ENCODE assay signal across 7 cellular contexts in the genomic region with DNA sequence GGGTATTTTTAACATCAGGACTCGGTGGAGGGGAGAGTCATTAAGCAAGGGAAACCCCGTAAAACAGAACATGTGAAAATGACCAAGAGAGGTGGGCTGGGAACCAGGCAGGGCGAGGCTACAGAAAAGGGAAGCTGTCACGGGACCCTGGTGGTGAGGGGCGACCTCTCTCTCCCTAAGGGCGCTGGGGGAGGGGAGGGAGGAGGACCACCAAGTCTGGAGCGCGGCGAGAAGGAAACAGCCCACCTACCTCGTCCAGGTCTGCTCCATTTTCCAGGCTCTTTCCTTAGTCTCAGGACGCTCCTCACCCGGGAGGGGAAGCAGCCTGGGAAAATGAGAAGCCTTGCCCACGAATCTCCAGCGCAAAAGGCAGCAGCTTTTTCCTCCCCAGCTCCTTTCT.
DNase-seq lines count a peak whose midpoint lies in the region; ATAC-seq, FAIRE-seq and TF ChIP-seq lines count a peak whose summit lies in the region.
"Not testable (repeated sequence)": the region's sequence is repeated elsewhere in the genome, so short reads cannot be mapped to it uniquely, and the experiment has no call there.

No MANE protein-coding gene starts in this region.

- H3K9me3 ChIP-seq in IMR-90 (ENCODE audit: control insufficient read depth, insufficient read depth, low read length); heart left ventricle; HepG2 (ENCODE audit: low read length): not testable (repeated sequence)

- not testable (repeated sequence) for H3K9ac ChIP-seq in IMR-90 (ENCODE audit: low read depth, low read length); HepG2 (ENCODE audit: insufficient read depth, low read depth, low read length)

- no CpG with 5 or more reads among the region's 14 CpGs for WGBS in IMR-90 (ENCODE audit: extremely low coverage in 2 of 2, insufficient read length in 1 of 2), 2 experiments
- no CpG with 5 or more reads among the region's 14 CpGs for WGBS in heart left ventricle, 4 donors
- no CpG with 5 or more reads among the region's 14 CpGs for WGBS in HepG2 (ENCODE audit: low lambda C conversion rate)

- not testable (repeated sequence) for H3K9me1 ChIP-seq in IMR-90 (ENCODE audit: insufficient read depth, low read length)

- not testable (repeated sequence) for H2BK15ac ChIP-seq in IMR-90 (ENCODE audit: low read depth, low read length)

- TF ChIP-seq RAD21 in IMR-90 (IDR thresholded peaks at IDR 0.05; ENCODE audit: low read length); HepG2 (CRISPR knock-in tag; IDR thresholded peaks at IDR 0.05): not testable (repeated sequence)

- not testable (repeated sequence) for FAIRE-seq in HepG2 (lab: Jason Lieb, UNC)

- H3K56ac ChIP-seq in IMR-90 (ENCODE audit: extremely low read depth, insufficient read depth, low read length), result not testable (repeated sequence)

- not testable (repeated sequence) for H3K36me3 Mint-ChIP-seq in WTC11; MCF 10A (ENCODE audit: insufficient read depth, unreplicated experiment); natural killer cell; stimulated activated naive B cell treated with anti-CD40 and anti-IgM and Interleukin-4, amounts not matched to agents 10 μg/mL and 1 μg/mL and 100 μg/mL, for 72 hours

- not testable (repeated sequence) for H2BK120ac ChIP-seq in IMR-90 (ENCODE audit: low read depth, low read length)

- TF ChIP-seq POLR2A in IMR-90 (IDR thresholded peaks at IDR 0.05; ENCODE audit: low read depth, low read length); heart left ventricle (IDR thresholded peaks at IDR 0.05); HepG2 (IDR thresholded peaks at IDR 0.05; ENCODE audit: insufficient read depth in 1 of 2, low read depth in 2 of 2, low read length in 2 of 2): not testable (repeated sequence)

- not testable (repeated sequence) for H3K9me3 Mint-ChIP-seq in WTC11; MCF 10A (ENCODE audit: unreplicated experiment); natural killer cell; stimulated activated naive B cell treated with anti-CD40 and anti-IgM and Interleukin-4, amounts not matched to agents 10 μg/mL and 1 μg/mL and 100 μg/mL, for 72 hours

- TF ChIP-seq EP300 in HepG2 (IDR thresholded peaks at IDR 0.05; ENCODE audit: low read depth in 2 of 2, low read length in 2 of 2); HepG2 (CRISPR knock-in tag; IDR thresholded peaks at IDR 0.05; ENCODE audit: borderline replicate concordance): not testable (repeated sequence)

- not testable (repeated sequence) for H3K4me2 ChIP-seq in IMR-90 (ENCODE audit: low read depth, low read length); HepG2 (ENCODE audit: low read depth, low read length)

- H3K79me1 ChIP-seq in IMR-90 (ENCODE audit: low read depth in 1 of 2, low read length in 2 of 2), result not testable (repeated sequence)

- in situ Hi-C loops in IMR-90 (cut with MboI; ENCODE audit: low sequenced_read_pairs); HepG2 (cut with HindIII; ENCODE audit: extremely low pct_ligation_motif_present, low pct_unique_long_range_greater_than_20kb): not testable (repeated sequence)

- not testable (repeated sequence) for H4K20me1 ChIP-seq in IMR-90 (ENCODE audit: insufficient read depth, low read length); HepG2 (ENCODE audit: insufficient read depth, low read length)

- not testable (repeated sequence) for H3K4ac ChIP-seq in IMR-90 (ENCODE audit: low read depth, low read length)

- not testable (repeated sequence) for TF ChIP-seq CTCF in IMR-90 (conservative IDR thresholded peaks at IDR 0.05; ENCODE audit: low read depth, low read length); WTC11 (IDR thresholded peaks at IDR 0.05); MCF 10A (IDR thresholded peaks at IDR 0.05; ENCODE audit: unreplicated experiment); heart left ventricle (IDR thresholded peaks at IDR 0.05); HepG2 (CRISPR knock-in tag; IDR thresholded peaks at IDR 0.05); natural killer cell (IDR thresholded peaks at IDR 0.05)

- dilution Hi-C loops in IMR-90 (cut with HindIII; ENCODE audit: low sequenced_read_pairs, unreplicated experiment), result not testable (repeated sequence)

- H2AFZ ChIP-seq in IMR-90 (replicated peaks; ENCODE audit: low read length, poor library complexity); HepG2 (ENCODE audit: low read length): not testable (repeated sequence)

- H4K91ac ChIP-seq in IMR-90 (ENCODE audit: insufficient read depth, low read depth, low read length), result not testable (repeated sequence)

- not testable (repeated sequence) for H3K36me3 ChIP-seq in IMR-90 (ENCODE audit: control insufficient read depth, insufficient read depth, low read length); heart left ventricle; HepG2 (replicated peaks in 1 of 2; ENCODE audit: control insufficient read depth in 1 of 2, insufficient read depth in 2 of 2, low read length in 2 of 2)

- peak; percentile 58 for ATAC-seq in IMR-90 (ENCODE audit: low read depth)
- peak; percentile 14 for ATAC-seq in WTC11
- ATAC-seq in heart left ventricle, result peak; percentile 6 to 45 (median 21)
- ATAC-seq in HepG2, result peak; percentile 66
- ATAC-seq in natural killer cell, result peak in 2 of 3 donors; percentile 19 to 25
- peak; percentile 54 to 57 for ATAC-seq in stimulated activated naive B cell treated with anti-CD40 and anti-IgM and Interleukin-4, amounts not matched to agents 10 μg/mL and 1 μg/mL and 100 μg/mL, for 72 hours (replicated peaks)

- H3K79me2 ChIP-seq in HepG2 (ENCODE audit: insufficient read depth, low read length), result not testable (repeated sequence)

- not testable (repeated sequence) for H3K4me3 Mint-ChIP-seq in WTC11; MCF 10A (ENCODE audit: unreplicated experiment); natural killer cell; stimulated activated naive B cell treated with anti-CD40 and anti-IgM and Interleukin-4, amounts not matched to agents 10 μg/mL and 1 μg/mL and 100 μg/mL, for 72 hours

- H2AK9ac ChIP-seq in IMR-90 (replicated peaks; ENCODE audit: low read depth, low read length, poor library complexity), result not testable (repeated sequence)

- intact Hi-C loops in IMR-90 (cut with micrococcal nuclease); MCF 10A (cut with micrococcal nuclease); heart left ventricle (cut with DNase I); HepG2 (cut with micrococcal nuclease; ENCODE audit: unreplicated experiment); natural killer cell (cut with micrococcal nuclease): not testable (repeated sequence)

- H3K23ac ChIP-seq in IMR-90 (ENCODE audit: low read depth, low read length), result not testable (repeated sequence)

- not testable (repeated sequence) for DNase-seq in IMR-90; WTC11 (ENCODE audit: low spot score); MCF 10A (ENCODE audit: unreplicated experiment); heart left ventricle; HepG2 (ENCODE audit: low spot score); natural killer cell; stimulated activated naive B cell treated with anti-CD40 and anti-IgM and Interleukin-4, amounts not matched to agents 10 μg/mL and 1 μg/mL and 100 μg/mL, for 72 hours

- H2AK5ac ChIP-seq in IMR-90 (ENCODE audit: low read depth, low read length), result not testable (repeated sequence)

- H3K4me1 Mint-ChIP-seq in WTC11; MCF 10A (ENCODE audit: insufficient read depth, unreplicated experiment); natural killer cell; stimulated activated naive B cell treated with anti-CD40 and anti-IgM and Interleukin-4, amounts not matched to agents 10 μg/mL and 1 μg/mL and 100 μg/mL, for 72 hours: not testable (repeated sequence)

- not testable (repeated sequence) for H2BK5ac ChIP-seq in IMR-90 (ENCODE audit: low read depth, low read length, poor library complexity, severe bottlenecking)

- BruUV-seq in IMR-90 (replicated peaks; lab: Mats Ljungman, UMichigan); HepG2 (replicated peaks; lab: Mats Ljungman, UMichigan): not testable (repeated sequence)
- TSS peak; percentile 73 for BruUV-seq in MCF 10A (replicated peaks; lab: Mats Ljungman, UMichigan)

- H3K18ac ChIP-seq in IMR-90 (ENCODE audit: low read depth, low read length), result not testable (repeated sequence)

- not testable (repeated sequence) for H3K4me1 ChIP-seq in IMR-90 (ENCODE audit: control insufficient read depth, insufficient read depth, low read length); heart left ventricle; HepG2 (ENCODE audit: insufficient read depth, low read length)

- CTCF ChIA-PET in IMR-90 (lab: Yijun Ruan, JAX); WTC11 (lab: Charles Lee); MCF 10A (lab: Yijun Ruan, JAX); HepG2 (lab: Yijun Ruan, JAX; ENCODE audit: low intra/inter-chr PET ratio, low total read pairs): not testable (repeated sequence)

- not testable (repeated sequence) for H3K4me3 ChIP-seq in IMR-90 (ENCODE audit: insufficient read depth, low read depth, low read length); heart left ventricle; HepG2 (replicated peaks in 1 of 3; ENCODE audit: insufficient read depth in 1 of 3, low read depth in 2 of 3, low read length in 3 of 3)

- H3K27me3 ChIP-seq in IMR-90 (ENCODE audit: control insufficient read depth, insufficient read depth, low read length); heart left ventricle; HepG2 (ENCODE audit: control insufficient read depth in 1 of 2, insufficient read depth in 2 of 2, low read length in 2 of 2): not testable (repeated sequence)

- not testable (repeated sequence) for H3K27ac ChIP-seq in IMR-90 (ENCODE audit: insufficient read depth, low read length); heart left ventricle; HepG2 (ENCODE audit: extremely low read length, insufficient read depth, low read length)

- not testable (repeated sequence) for H3K27ac Mint-ChIP-seq in WTC11; MCF 10A (ENCODE audit: low read depth, unreplicated experiment); natural killer cell; stimulated activated naive B cell treated with anti-CD40 and anti-IgM and Interleukin-4, amounts not matched to agents 10 μg/mL and 1 μg/mL and 100 μg/mL, for 72 hours

- not testable (repeated sequence) for H4K5ac ChIP-seq in IMR-90 (ENCODE audit: low read depth, low read length)

- H3K14ac ChIP-seq in IMR-90 (replicated peaks; ENCODE audit: low read depth, low read length), result not testable (repeated sequence)

- POLR2A ChIA-PET in IMR-90 (lab: Charles Lee; ENCODE audit: unreplicated experiment); WTC11 (lab: Charles Lee); MCF 10A (lab: Yijun Ruan, JAX); HepG2 (lab: Yijun Ruan, JAX): not testable (repeated sequence)

- not testable (repeated sequence) for H4K8ac ChIP-seq in IMR-90 (ENCODE audit: low read depth in 2 of 2, low read length in 2 of 2)

- H3K27me3 Mint-ChIP-seq in WTC11 (ENCODE audit: low read depth); MCF 10A (ENCODE audit: insufficient read depth, unreplicated experiment); natural killer cell (ENCODE audit: low read depth in 2 of 2); stimulated activated naive B cell treated with anti-CD40 and anti-IgM and Interleukin-4, amounts not matched to agents 10 μg/mL and 1 μg/mL and 100 μg/mL, for 72 hours: not testable (repeated sequence)

- not testable (repeated sequence) for H2BK20ac ChIP-seq in IMR-90 (ENCODE audit: low read depth, low read length)

Comparison
In these comparisons a context has a peak if more than half of its experiments do, and no peak if none do; other contexts are left out.
1. ATAC-seq: peak in every context shown above with its lines; median percentile 66 in HepG2; 58 in IMR-90; 56 in stimulated activated naive B cell treated with anti-CD40 and anti-IgM and Interleukin-4, amounts not matched to agents 10 μg/mL and 1 μg/mL and 100 μg/mL, for 72 hours; 22 in natural killer cell; 21 in heart left ventricle; 14 in WTC11.